7 cellular contexts compared by ENCODE assay signal in genomic region chr13:24138911-24139310, GRCh38.
"Had no signal": no experiment of that assay in that cellular context is flagged by ENCODE, and none has a peak within 500 bp of the region (broad histone marks: within the 10 kb centered on the region; RNA-seq: fewer than 3 reads in every experiment).

No MANE protein-coding gene starts in this region.

- H3K4me3 ChIP-seq: GM23338 had no signal

- H3K9me3 Mint-ChIP-seq: GM23338, IgD-negative memory B cell had no signal

- H2AFZ ChIP-seq: GM23338 had no signal

- H3K27ac Mint-ChIP-seq: GM23338, IgD-negative memory B cell had no signal

- H3K4me2 ChIP-seq: GM23338 had no signal

- H3K27ac ChIP-seq: HL-60 had no signal

- ATAC-seq: GM23338, HepG2 had no signal

- DNase-seq: H7, HCEC 1CT, KBM-7 had no signal

- H3K4me3 Mint-ChIP-seq: GM23338, IgD-negative memory B cell had no signal

- H3K36me3 Mint-ChIP-seq: IgD-negative memory B cell had no signal
